In genomic region chr10:72557362-72557761, GRCh38 we compare ENCODE assay signal across 20 cellular contexts.
DNase-seq lines count a peak whose midpoint lies in the region; ATAC-seq, FAIRE-seq and TF ChIP-seq lines count a peak whose summit lies in the region.
"Had no signal": no experiment of that assay in that cellular context is flagged by ENCODE, and none has a peak within 500 bp of the region (broad histone marks: within the 10 kb centered on the region; RNA-seq: fewer than 3 reads in every experiment).

No MANE protein-coding gene starts in this region.

- H3K9me3 ChIP-seq in AG04450 (ENCODE audit: control insufficient read depth, insufficient read depth, low read length) (no peaks in the 10 kb centered on the region), suprapubic skin (no peaks in the 10 kb centered on the region)
- H3K9me3 ChIP-seq: ascending aorta, sigmoid colon, testis had no signal

- POLR2A ChIA-PET in AG04450 (lab: Yijun Ruan, JAX) = no interaction called here
- POLR2A ChIA-PET in activated CD4-positive, alpha-beta T cell treated with anti-CD3 and anti-CD28 coated beads for 36 hours (lab: Charles Lee) = no interaction called here

- H3K27ac Mint-ChIP-seq in activated CD4-positive, alpha-beta T cell treated with anti-CD3 and anti-CD28 coated beads for 36 hours = no peak overlapping the region

- CTCF ChIA-PET in AG04450 (lab: Charles Lee) = interaction anchor here (1.8 kb wide), 1 partner anchor 10 kb away, joined by 5 read pairs; no protein-coding TSS in a partner anchor
- CTCF ChIA-PET in activated CD4-positive, alpha-beta T cell treated with anti-CD3 and anti-CD28 coated beads for 36 hours (lab: Charles Lee) = interaction anchor here (1.4 kb wide), 1 partner anchor 10 kb away, joined by 3 read pairs; no protein-coding TSS in a partner anchor

- intact Hi-C loops in activated CD4-positive, alpha-beta T cell treated with anti-CD3 and anti-CD28 coated beads for 36 hours (cut with DNase I, micrococcal nuclease) = no loop called here

- WGBS in suprapubic skin = 86% methylated on average over 1 of the region's 1 CpG

- FAIRE-seq in H54 (lab: Jason Lieb, UNC) = peak; percentile 95
- FAIRE-seq: colon had no signal

- H3K36me3 ChIP-seq in suprapubic skin = peaks cover 27% of the 10 kb centered on the region

- H3K4me3 Mint-ChIP-seq in activated CD4-positive, alpha-beta T cell treated with anti-CD3 and anti-CD28 coated beads for 36 hours = no peak overlapping the region
- H3K4me3 Mint-ChIP-seq: naive thymus-derived CD8-positive, alpha-beta T cell had no signal

- H3K9me3 Mint-ChIP-seq in activated CD4-positive, alpha-beta T cell treated with anti-CD3 and anti-CD28 coated beads for 36 hours (ENCODE audit: low read depth) = no peaks in the 10 kb centered on the region
- H3K9me3 Mint-ChIP-seq: naive thymus-derived CD8-positive, alpha-beta T cell had no signal

- H3K36me3 Mint-ChIP-seq in activated CD4-positive, alpha-beta T cell treated with anti-CD3 and anti-CD28 coated beads for 36 hours (ENCODE audit: low read depth) = peaks cover 30% of the 10 kb centered on the region

- H3K4me1 ChIP-seq in suprapubic skin = no peaks in the 10 kb centered on the region
- H3K4me1 ChIP-seq: ascending aorta, foreskin keratinocyte, sigmoid colon, testis had no signal

- no peak for ATAC-seq in activated CD4-positive, alpha-beta T cell treated with anti-CD3 and anti-CD28 coated beads for 36 hours
- ATAC-seq: activated CD4-positive, CD25-positive, alpha-beta regulatory T cell treated with anti-CD3 and anti-CD28 coated beads, Interleukin-2, amount 50 U/mL, for 24 hours; foreskin keratinocyte; naive thymus-derived CD8-positive, alpha-beta T cell had no signal

- H3K27me3 ChIP-seq in AG04450 (ENCODE audit: control insufficient read depth, insufficient read depth, low read length) (no peaks in the 10 kb centered on the region), suprapubic skin (no peaks in the 10 kb centered on the region)
- H3K27me3 ChIP-seq: ascending aorta, foreskin keratinocyte, sigmoid colon, testis had no signal

- no peak for TF ChIP-seq CTCF in AG04450 (IDR thresholded peaks at IDR 0.05; ENCODE audit: low read depth, low read length)
- TF ChIP-seq CTCF in epithelial cell of proximal tubule (conservative IDR thresholded peaks at IDR 0.05; ENCODE audit: low read depth, low read length) = no peak
- TF ChIP-seq CTCF in suprapubic skin (IDR thresholded peaks at IDR 0.05) = no peak

- no peak for TF ChIP-seq POLR2A in H54 (IDR thresholded peaks at IDR 0.05; ENCODE audit: low read depth, low read length)
- TF ChIP-seq POLR2A in suprapubic skin (IDR thresholded peaks at IDR 0.05) = no peak

- peaks cover 14% of the 10 kb centered on the region for H3K4me1 Mint-ChIP-seq in activated CD4-positive, alpha-beta T cell treated with anti-CD3 and anti-CD28 coated beads for 36 hours

- H3K4me3 ChIP-seq in AG04450 (ENCODE audit: low read depth, low read length) (no peak overlapping the region), epithelial cell of proximal tubule (ENCODE audit: low read depth, low read length) (no peak overlapping the region), suprapubic skin (no peak overlapping the region)
- H3K4me3 ChIP-seq: ascending aorta, sigmoid colon, testis had no signal

- no peak for TF ChIP-seq EP300 in suprapubic skin (IDR thresholded peaks at IDR 0.05)

- H3K27ac ChIP-seq in AG04450 (ENCODE audit: low read depth, low read length) (no peak overlapping the region), suprapubic skin (no peak overlapping the region)
- H3K27ac ChIP-seq: ascending aorta, foreskin keratinocyte, sigmoid colon, testis had no signal

- DNase-seq in AG04450 (ENCODE audit: low read depth, low spot score) (peak; percentile 10), H54 (ENCODE audit: insufficient read length, low spot score) (no peak), epithelial cell of proximal tubule (ENCODE audit: low read depth) (peak; percentile 53), kidney tubule cell (ENCODE audit: low spot score) (peak; percentile 26), HT-29 (ENCODE audit: low spot score) (no peak), NCI-H1694 treated with DMSO at 0.1 percent for 48 hours (lab: John Stamatoyannopoulos, UW) (no peak), suprapubic skin (ENCODE audit: low spot score in 2 of 2) (no peak)
- no peak for DNase-seq in activated CD4-positive, alpha-beta T cell treated with anti-CD3 and anti-CD28 coated beads for 36 hours
- DNase-seq: activated CD8-positive, alpha-beta memory T cell treated with anti-CD3 and anti-CD28 coated beads for 24 hours; activated naive CD4-positive, alpha-beta T cell treated with anti-CD3 and anti-CD28 coated beads, Interleukin-2, amount 50 U/mL, for 16 hours; activated T-cell treated with anti-CD3 and anti-CD28 coated beads, Interleukin-2, amount 50 U/mL, for 48 hours; foreskin keratinocyte; naive thymus-derived CD8-positive, alpha-beta T cell; NCI-H1417; NCI-H526; sigmoid colon; testis had no signal

- H3K27me3 Mint-ChIP-seq in activated CD4-positive, alpha-beta T cell treated with anti-CD3 and anti-CD28 coated beads for 36 hours = no peaks in the 10 kb centered on the region
- H3K27me3 Mint-ChIP-seq: naive thymus-derived CD8-positive, alpha-beta T cell had no signal

Comparison
In these comparisons a context has a peak if more than half of its experiments do, and no peak if none do; other contexts are left out.
1. DNase-seq: peak in AG04450 (single experiment), epithelial cell of proximal tubule (single experiment) and kidney tubule cell (single experiment); none in H54 (single experiment), HT-29 (single experiment), NCI-H1694 treated with DMSO at 0.1 percent for 48 hours (single experiment), activated CD4-positive, alpha-beta T cell treated with anti-CD3 and anti-CD28 coated beads for 36 hours (single experiment) and suprapubic skin (0 of 2).